Comparison of ENCODE assay signal across 22 cellular contexts in the genomic region with DNA sequence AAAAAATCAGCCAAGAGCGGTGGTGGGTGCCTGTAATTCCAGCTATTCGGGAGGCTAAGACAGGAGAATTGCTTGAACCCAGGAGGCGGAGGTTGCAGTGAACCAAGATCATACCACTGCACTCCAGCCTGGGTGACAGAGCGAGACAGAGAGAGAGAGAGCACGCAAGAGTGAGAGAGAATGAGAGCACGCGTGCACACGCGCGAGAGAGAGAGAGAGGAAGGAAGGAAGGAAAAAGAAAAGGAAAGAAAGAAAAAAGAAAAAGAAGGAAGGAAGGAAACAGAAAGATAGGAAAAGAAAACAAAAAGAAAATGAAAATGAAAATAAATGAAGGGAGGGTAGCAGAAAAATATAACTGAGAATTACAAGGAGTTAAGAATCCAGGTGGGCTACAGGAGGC.
A peak's percentile ranks its signal among the peaks of the same experiment; 100 is the strongest.
DNase-seq lines count a peak whose midpoint lies in the region; ATAC-seq and TF ChIP-seq lines count a peak whose summit lies in the region.
"Had no signal": no experiment of that assay in that cellular context is flagged by ENCODE, and none has a peak within 500 bp of the region (broad histone marks: within the 10 kb centered on the region; RNA-seq: fewer than 3 reads in every experiment).

No MANE protein-coding gene starts in this region.

- 92 to 95% methylated on average over 10 of the region's 10 CpGs for WGBS in tibial nerve, 2 donors

- H3K27ac Mint-ChIP-seq in WTC11 (no peak overlapping the region), progenitor cell of endocrine pancreas (peak overlapping the region; percentile 41)
- H3K27ac Mint-ChIP-seq: CD4-positive, alpha-beta T cell; H9 had no signal

- H3K4me2 ChIP-seq in BLaER1, result peak overlapping the region; percentile 45
- H3K4me2 ChIP-seq: PC-9 had no signal

- no peak for TF ChIP-seq POLR2A in tibial nerve (IDR thresholded peaks at IDR 0.05)

- H3K9me3 ChIP-seq in BLaER1, result no peaks in the 10 kb centered on the region
- H3K9me3 ChIP-seq in HEK293 (ENCODE audit: control insufficient read depth, insufficient read depth, low read depth, low read length), result no peaks in the 10 kb centered on the region
- H3K9me3 ChIP-seq in tibial nerve, result no peaks in the 10 kb centered on the region
- H3K9me3 ChIP-seq: SJSA1 had no signal

- no peaks in the 10 kb centered on the region for H3K36me3 Mint-ChIP-seq in WTC11
- peaks cover under 1% of the 10 kb centered on the region for H3K36me3 Mint-ChIP-seq in progenitor cell of endocrine pancreas (ENCODE audit: insufficient read depth)

- H3K4me3 Mint-ChIP-seq in WTC11, result no peak overlapping the region
- H3K4me3 Mint-ChIP-seq in progenitor cell of endocrine pancreas (ENCODE audit: low read depth), result no peak overlapping the region
- H3K4me3 Mint-ChIP-seq: CD4-positive, alpha-beta T cell; H9 had no signal

- no peaks in the 10 kb centered on the region for H3K9me3 Mint-ChIP-seq in WTC11
- H3K9me3 Mint-ChIP-seq in progenitor cell of endocrine pancreas (ENCODE audit: low read depth), result peaks cover 2% of the 10 kb centered on the region
- H3K9me3 Mint-ChIP-seq: CD4-positive, alpha-beta T cell; H9 had no signal

- peaks cover 20% of the 10 kb centered on the region for H3K4me1 ChIP-seq in BLaER1
- no peaks in the 10 kb centered on the region for H3K4me1 ChIP-seq in HEK293 (ENCODE audit: control insufficient read depth, insufficient read depth, low read length)
- no peaks in the 10 kb centered on the region for H3K4me1 ChIP-seq in tibial nerve
- H3K4me1 ChIP-seq in foreskin keratinocyte, result no peaks in the 10 kb centered on the region
- H3K4me1 ChIP-seq: SJSA1 had no signal

- CTCF ChIA-PET in HEK293 (lab: Yijun Ruan, JAX) (no interaction called here), WTC11 (lab: Charles Lee) (interaction anchor here (0.5 kb wide), 1 partner anchor 179 kb away, joined by 3 read pairs; the partner anchor contains the start of genes ATP6V0A4 and TMEM213)

- no peak for ATAC-seq in WTC11
- ATAC-seq in HG03196 (IDR thresholded peaks at IDR 0.05; ENCODE audit: unreplicated experiment), result no peak
- ATAC-seq in foreskin keratinocyte, result no peak

- TF ChIP-seq EP300 in tibial nerve (IDR thresholded peaks at IDR 0.05), result no peak

- H4K20me1 ChIP-seq in BLaER1, result no peaks in the 10 kb centered on the region

- H3K27me3 Mint-ChIP-seq in WTC11 (ENCODE audit: low read depth), result no peaks in the 10 kb centered on the region
- H3K27me3 Mint-ChIP-seq in progenitor cell of endocrine pancreas, result no peaks in the 10 kb centered on the region
- H3K27me3 Mint-ChIP-seq: CD4-positive, alpha-beta T cell had no signal

- H3K4me1 Mint-ChIP-seq in WTC11 (no peaks in the 10 kb centered on the region), progenitor cell of endocrine pancreas (ENCODE audit: low read depth) (peaks cover 9% of the 10 kb centered on the region)
- H3K4me1 Mint-ChIP-seq: H9 had no signal

- TF ChIP-seq CTCF in HEK293 (tag by site-specific recombination; IDR thresholded peaks at IDR 0.05) (no peak), WTC11 (IDR thresholded peaks at IDR 0.05) (no peak), progenitor cell of endocrine pancreas (IDR thresholded peaks at IDR 0.05; ENCODE audit: unreplicated experiment) (no peak), tibial nerve (IDR thresholded peaks at IDR 0.05) (no peak), foreskin keratinocyte (conservative IDR thresholded peaks at IDR 0.05) (no peak)

- H3K36me3 ChIP-seq in BLaER1 (no peaks in the 10 kb centered on the region), HEK293 (ENCODE audit: control insufficient read depth in 2 of 2, insufficient read depth in 1 of 2, low read length in 2 of 2) (no peaks in the 10 kb centered on the region), tibial nerve (no peaks in the 10 kb centered on the region)
- H3K36me3 ChIP-seq: SJSA1 had no signal

- no peak overlapping the region for H3K9ac ChIP-seq in BLaER1
- H3K9ac ChIP-seq: GM23248 had no signal

- H3K4me3 ChIP-seq in BLaER1 (no peak overlapping the region), HEK293 (ENCODE audit: low read depth, low read length) (no peak overlapping the region), tibial nerve (no peak overlapping the region)
- H3K4me3 ChIP-seq: GM23248, PC-9, SJSA1 had no signal

- no peak overlapping the region for H3K27ac ChIP-seq in BLaER1
- no peak overlapping the region for H3K27ac ChIP-seq in HEK293 (ENCODE audit: extremely low read depth, low read depth, low read length)
- no peak overlapping the region for H3K27ac ChIP-seq in tibial nerve
- no peak overlapping the region for H3K27ac ChIP-seq in foreskin keratinocyte
- H3K27ac ChIP-seq: GM23248, PC-9, SJSA1 had no signal

- H3K27me3 ChIP-seq in BLaER1, result no peaks in the 10 kb centered on the region
- no peaks in the 10 kb centered on the region for H3K27me3 ChIP-seq in tibial nerve
- H3K27me3 ChIP-seq in foreskin keratinocyte, result no peaks in the 10 kb centered on the region
- H3K27me3 ChIP-seq: SJSA1 had no signal

- DNase-seq in WTC11 (ENCODE audit: low spot score) (no peak), progenitor cell of endocrine pancreas (ENCODE audit: low spot score, unreplicated experiment) (no peak), tibial nerve (ENCODE audit: low spot score in 2 of 2) (no peak), foreskin keratinocyte (no peak)
- DNase-seq: CD4-positive, alpha-beta T cell; GM23248; H9; KG1; NCI-H1048; NCI-H1417; NCI-H1694; NCI-H2029 treated with DMSO at 0.1 percent for 48 hours; NCI-H446 treated with DMSO at 0.1 percent for 48 hours; NCI-H526; NCI-H82; Right ventricle myocardium superior; RPMI8226 had no signal

- POLR2A ChIA-PET in HEK293 (lab: Yijun Ruan, JAX), result no interaction called here
- POLR2A ChIA-PET in WTC11 (lab: Charles Lee), result no interaction called here

TF ChIP-seq in HEK293, 187 proteins besides CTCF, POLR2A, EP300 and RAD21:
- TF ChIP-seq ZNF366 (tag by site-specific recombination; conservative IDR thresholded peaks at IDR 0.05) (peak; percentile 67), ZNF239 (tag by site-specific recombination; IDR thresholded peaks at IDR 0.05) (no peak)

TF ChIP-seq in WTC11, 78 proteins besides CTCF, POLR2A, EP300 and RAD21 (continues in another document):
- TF ChIP-seq ZNF425 (CRISPR knock-in tag; conservative IDR thresholded peaks at IDR 0.05) (no peak), ZNF512 (CRISPR knock-in tag; IDR thresholded peaks at IDR 0.05; ENCODE audit: borderline replicate concordance) (0 out of 2 replicates have a peak, but pooled peaks have one; percentile 65), ZBTB21 (CRISPR knock-in tag; IDR thresholded peaks at IDR 0.05; ENCODE audit: borderline replicate concordance) (no peak)
